9 cellular contexts compared by ENCODE assay signal in genomic region chr9:111945216-111945615, GRCh38. TPM values are rescaled to one million over a fixed set of nuclear protein-coding genes. Genes with fewer than 3 reads are reported as not detected.
DNase-seq lines count a peak whose midpoint lies in the region; ATAC-seq and TF ChIP-seq lines count a peak whose summit lies in the region.
"Had no signal": no experiment of that assay in that cellular context is flagged by ENCODE, and none has a peak within 500 bp of the region (broad histone marks: within the 10 kb centered on the region; RNA-seq: fewer than 3 reads in every experiment).

No MANE protein-coding gene starts in this region.

- TF ChIP-seq CTCF in colonic mucosa (IDR thresholded peaks at IDR 0.05) = no peak

- H3K27me3 ChIP-seq in colonic mucosa = no peaks in the 10 kb centered on the region

- H3K4me1 Mint-ChIP-seq in activated naive CD4-positive, alpha-beta T cell treated with anti-CD3 and anti-CD28 coated beads, Interleukin-2, amount 50 U/mL, for 24 hours = peaks cover 23% of the 10 kb centered on the region

- H3K4me3 Mint-ChIP-seq in activated naive CD4-positive, alpha-beta T cell treated with anti-CD3 and anti-CD28 coated beads, Interleukin-2, amount 50 U/mL, for 24 hours = no peak overlapping the region

- no peaks in the 10 kb centered on the region for H3K27me3 Mint-ChIP-seq in activated naive CD4-positive, alpha-beta T cell treated with anti-CD3 and anti-CD28 coated beads, Interleukin-2, amount 50 U/mL, for 24 hours
- H3K27me3 Mint-ChIP-seq: CD4-positive, alpha-beta memory T cell had no signal

- DNase-seq in stimulated activated CD4-positive, alpha-beta T cell treated with anti-CD3 and anti-CD28 coated beads, Interleukin-15, amount 100 ng/mL, for 24 hours = peak; percentile 59
- DNase-seq in stimulated activated CD4-positive, alpha-beta T cell treated with anti-CD3 and anti-CD28 coated beads, Interleukin-4, amount 100 ng/mL, for 1 hour = no peak
- DNase-seq in stromal cell of bone marrow (ENCODE audit: low read depth) = peak; percentile 74
- no peak for DNase-seq in COLO829 (ENCODE audit: low spot score)
- DNase-seq in colonic mucosa = no peak
- DNase-seq in NCI-H1417 (lab: John Stamatoyannopoulos, UW) = no peak

- no peaks in the 10 kb centered on the region for H3K9me3 Mint-ChIP-seq in activated naive CD4-positive, alpha-beta T cell treated with anti-CD3 and anti-CD28 coated beads, Interleukin-2, amount 50 U/mL, for 24 hours

- H3K9ac ChIP-seq in colonic mucosa (ENCODE audit: low read depth in 2 of 2, low read length in 2 of 2) = no peak overlapping the region

- no peak overlapping the region for H3K27ac ChIP-seq in colonic mucosa

- H3K36me3 Mint-ChIP-seq in activated naive CD4-positive, alpha-beta T cell treated with anti-CD3 and anti-CD28 coated beads, Interleukin-2, amount 50 U/mL, for 24 hours = no peaks in the 10 kb centered on the region
- H3K36me3 Mint-ChIP-seq: CD4-positive, alpha-beta memory T cell had no signal

- peak overlapping the region; percentile 73 for H3K27ac Mint-ChIP-seq in activated naive CD4-positive, alpha-beta T cell treated with anti-CD3 and anti-CD28 coated beads, Interleukin-2, amount 50 U/mL, for 24 hours
- H3K27ac Mint-ChIP-seq: CD4-positive, alpha-beta memory T cell had no signal

- intact Hi-C loops in colonic mucosa (cut with DNase I) = no loop called here

- H3K9me3 ChIP-seq in colonic mucosa = no peaks in the 10 kb centered on the region

- no peak overlapping the region for H3K4me3 ChIP-seq in colonic mucosa

- peak; percentile 68 for ATAC-seq in HG03060 (IDR thresholded peaks at IDR 0.05; ENCODE audit: low read depth, unreplicated experiment)

- H3K36me3 ChIP-seq in colonic mucosa = no peaks in the 10 kb centered on the region

- no peaks in the 10 kb centered on the region for H3K4me1 ChIP-seq in colonic mucosa

RNA-seq across cellular contexts. Expression of gene UGCG, which starts 48.6 kb away (rescaled TPM):
- 10 to 100 TPM; 17.6 to 56.1 TPM for total RNA-seq in colonic mucosa

Comparison
In these comparisons a context has a peak if more than half of its experiments do, and no peak if none do; other contexts are left out.
1. DNase-seq: peak in stimulated activated CD4-positive, alpha-beta T cell treated with anti-CD3 and anti-CD28 coated beads, Interleukin-15, amount 100 ng/mL, for 24 hours (single experiment) and stromal cell of bone marrow (single experiment); none in stimulated activated CD4-positive, alpha-beta T cell treated with anti-CD3 and anti-CD28 coated beads, Interleukin-4, amount 100 ng/mL, for 1 hour (single experiment), COLO829 (single experiment), colonic mucosa (single experiment) and NCI-H1417 (0 of 3).